Comparison of ENCODE assay signal across 17 cellular contexts in genomic region chr15:101637549-101638318, GRCh38. TPM values are rescaled to one million over a fixed set of nuclear protein-coding genes. Genes with fewer than 3 reads are reported as not detected.
DNase-seq lines count a peak whose midpoint lies in the region; ATAC-seq and TF ChIP-seq lines count a peak whose summit lies in the region.
"Had no signal": no experiment of that assay in that cellular context is flagged by ENCODE, and none has a peak within 500 bp of the region (broad histone marks: within the 10 kb centered on the region; RNA-seq: fewer than 3 reads in every experiment).

No MANE protein-coding gene starts in this region.

- H3K9me3 Mint-ChIP-seq in CD14-positive monocyte, result peaks cover 0 to 7% (median 0%) of the 10 kb centered on the region in 7 donors
- H3K9me3 Mint-ChIP-seq: activated naive CD4-positive, alpha-beta T cell treated with anti-CD3 and anti-CD28 coated beads for 36 hours; T-helper 2 cell treated with Interferon-gamma antibody and Interleukin-4, amounts not matched to agents 5 μg/mL and 100 μg/mL, for 36 hours had no signal

- peak; percentile 39 for DNase-seq in GM23248
- peak; percentile 85 for DNase-seq in PC-3
- DNase-seq in colonic mucosa, result peak; percentile 35
- DNase-seq in stimulated activated naive CD4-positive, alpha-beta T cell (lab: John Stamatoyannopoulos, UW), result no peak
- no peak for DNase-seq in CD14-positive monocyte (ENCODE audit: low spot score)
- no peak for DNase-seq in anterior cingulate cortex (lab: John Stamatoyannopoulos, UW)
- DNase-seq: activated naive CD4-positive, alpha-beta T cell treated with anti-CD3 and anti-CD28 coated beads for 36 hours; body of pancreas; dorsolateral prefrontal cortex; EL; midbrain; NCI-H2029 treated with DMSO at 0.1 percent for 48 hours; NCI-H524 treated with DMSO at 0.1 percent for 48 hours; SJCRH30 had no signal

- 77 to 78% methylated on average over 9 of the region's 9 CpGs for WGBS in GM23248 (ENCODE audit: low coverage in 1 of 2, low lambda C conversion rate in 2 of 2, missing lambda C conversion rate in 2 of 2), 2 experiments
- WGBS in liver, result 54% methylated on average over 9 of the region's 9 CpGs

- TF ChIP-seq RAD21 in liver (IDR thresholded peaks at IDR 0.05), result peak in 1 of 2 donors; percentile 8

- H3K9ac ChIP-seq in GM23248 (no peak overlapping the region), PC-3 (ENCODE audit: low read length) (no peak overlapping the region), colonic mucosa (ENCODE audit: low read depth in 2 of 2, low read length in 2 of 2) (no peak overlapping the region), liver (ENCODE audit: low read depth in 1 of 2, low read length in 2 of 2) (peak overlapping the region in 1 of 2 donors; percentile 33)

- H4K20me1 ChIP-seq in GM23248 (ENCODE audit: insufficient read depth), result no peaks in the 10 kb centered on the region
- H4K20me1 ChIP-seq in PC-3 (ENCODE audit: low read length), result no peaks in the 10 kb centered on the region

- peaks cover 22% of the 10 kb centered on the region for H3K4me1 Mint-ChIP-seq in CD14-positive monocyte

- H3K9me3 ChIP-seq in GM23248 (ENCODE audit: low read depth) (no peaks in the 10 kb centered on the region), PC-3 (ENCODE audit: low read length) (no peaks in the 10 kb centered on the region), colonic mucosa (no peaks in the 10 kb centered on the region), liver (ENCODE audit: control insufficient read depth in 4 of 4, low read length in 3 of 4) (no peaks in the 10 kb centered on the region)
- H3K9me3 ChIP-seq: body of pancreas, SJCRH30 had no signal

- TF ChIP-seq CTCF in PC-3 (conservative IDR thresholded peaks at IDR 0.05; ENCODE audit: low read depth, low read length), result no peak
- TF ChIP-seq CTCF in colonic mucosa (IDR thresholded peaks at IDR 0.05), result no peak
- TF ChIP-seq CTCF in liver (IDR thresholded peaks at IDR 0.05; ENCODE audit: low read depth, low read length, missing input control), result no peak
- TF ChIP-seq CTCF in CD14-positive monocyte (IDR thresholded peaks at IDR 0.05), result no peak

- peak; percentile 81 for ATAC-seq in PC-3
- no peak for ATAC-seq in GM18867 (IDR thresholded peaks at IDR 0.05; ENCODE audit: unreplicated experiment)
- ATAC-seq: body of pancreas had no signal

- in situ Hi-C loops in GM23248 (cut with MboI), result no loop called here

- CTCF ChIA-PET in PC-3 (lab: Charles Lee), result interaction anchor here (1.1 kb wide), 1 partner anchor 29 kb away, joined by 3 read pairs; no protein-coding TSS in a partner anchor

- peaks cover 10% of the 10 kb centered on the region for H3K4me1 ChIP-seq in GM23248 (ENCODE audit: insufficient read depth)
- H3K4me1 ChIP-seq in PC-3 (ENCODE audit: insufficient read depth, low read length), result peaks cover 16% of the 10 kb centered on the region
- peaks cover 8% of the 10 kb centered on the region for H3K4me1 ChIP-seq in colonic mucosa
- peaks cover 0 to 14% (median 2%) of the 10 kb centered on the region in 4 donors for H3K4me1 ChIP-seq in liver (ENCODE audit: control insufficient read depth in 4 of 4, insufficient read depth in 4 of 4, low read length in 3 of 4)
- H3K4me1 ChIP-seq: body of pancreas had no signal

- H3K79me2 ChIP-seq in GM23248 (ENCODE audit: insufficient read depth) (peaks cover 11% of the 10 kb centered on the region; the same call in 1 of the 2 replicates), PC-3 (ENCODE audit: low read length) (no peaks in the 10 kb centered on the region)

- no peak overlapping the region for H3K4me3 Mint-ChIP-seq in CD14-positive monocyte
- H3K4me3 Mint-ChIP-seq: activated naive CD4-positive, alpha-beta T cell treated with anti-CD3 and anti-CD28 coated beads for 36 hours; T-helper 2 cell treated with Interferon-gamma antibody and Interleukin-4, amounts not matched to agents 5 μg/mL and 100 μg/mL, for 36 hours had no signal

- H3K4me2 ChIP-seq in GM23248 (ENCODE audit: unreplicated experiment) (no peak overlapping the region), PC-3 (ENCODE audit: low read length) (peak overlapping the region; percentile 39)

- H3K36me3 Mint-ChIP-seq in CD14-positive monocyte, result peaks cover 31 to 32% of the 10 kb centered on the region in 2 donors

- H3K36me3 ChIP-seq in GM23248 (ENCODE audit: low read depth) (peaks cover 12% of the 10 kb centered on the region; the same call in 1 of the 2 replicates), PC-3 (ENCODE audit: low read depth, low read length) (peaks cover 12% of the 10 kb centered on the region; the same call in 1 of the 2 replicates), colonic mucosa (no peaks in the 10 kb centered on the region), liver (ENCODE audit: control insufficient read depth in 4 of 4, insufficient read depth in 3 of 4, low read depth in 1 of 4, low read length in 3 of 4) (peaks cover 3 to 19% (median 5%) of the 10 kb centered on the region in 4 donors)

- H3K27me3 Mint-ChIP-seq in CD14-positive monocyte (ENCODE audit: low read depth in 3 of 3), result peaks cover 0 to 2% (median 0%) of the 10 kb centered on the region in 3 donors

- peak overlapping the region in 3 of 7 donors; percentile 3 to 32 (median 23) for H3K27ac Mint-ChIP-seq in CD14-positive monocyte
- H3K27ac Mint-ChIP-seq: activated naive CD4-positive, alpha-beta T cell treated with anti-CD3 and anti-CD28 coated beads for 36 hours; T-helper 2 cell treated with Interferon-gamma antibody and Interleukin-4, amounts not matched to agents 5 μg/mL and 100 μg/mL, for 36 hours had no signal

- no peak overlapping the region for H2AFZ ChIP-seq in GM23248
- H2AFZ ChIP-seq in PC-3 (ENCODE audit: low read length), result no peak overlapping the region

- H3K27me3 ChIP-seq in GM23248 (replicated peaks; ENCODE audit: insufficient read depth), result no peaks in the 10 kb centered on the region
- H3K27me3 ChIP-seq in PC-3 (ENCODE audit: low read length), result no peaks in the 10 kb centered on the region
- no peaks in the 10 kb centered on the region for H3K27me3 ChIP-seq in colonic mucosa
- no peaks in the 10 kb centered on the region for H3K27me3 ChIP-seq in liver (ENCODE audit: control insufficient read depth in 4 of 4, insufficient read depth in 4 of 4, low read length in 3 of 4)
- H3K27me3 ChIP-seq: body of pancreas, dorsolateral prefrontal cortex, SJCRH30 had no signal

- BruUV-seq in PC-3 (replicated peaks; lab: Mats Ljungman, UMichigan), result no TSS peak

- intact Hi-C loops in PC-3 (cut with micrococcal nuclease) (no loop called here), colonic mucosa (cut with DNase I) (no loop called here), CD14-positive monocyte (cut with micrococcal nuclease) (no loop called here)

- H3F3A ChIP-seq in GM23248 (ENCODE audit: insufficient read depth) (peaks cover 32% of the 10 kb centered on the region), PC-3 (ENCODE audit: low read length, unreplicated experiment) (no peaks in the 10 kb centered on the region)

- H3K27ac ChIP-seq in GM23248 (no peak overlapping the region), PC-3 (ENCODE audit: low read length) (peak overlapping the region; percentile 44), colonic mucosa (no peak overlapping the region), liver (ENCODE audit: low read depth in 1 of 2, low read length in 2 of 2) (peak overlapping the region; percentile 42 to 47)
- H3K27ac ChIP-seq: body of pancreas, SJCRH30 had no signal

- POLR2A ChIA-PET in PC-3 (lab: Charles Lee; ENCODE audit: unreplicated experiment), result no interaction called here

- H3K4me3 ChIP-seq in GM23248 (no peak overlapping the region), PC-3 (ENCODE audit: low read length) (no peak overlapping the region), colonic mucosa (no peak overlapping the region), liver (ENCODE audit: low read depth in 1 of 3, low read length in 3 of 3) (no peak overlapping the region)
- H3K4me3 ChIP-seq: body of pancreas, dorsolateral prefrontal cortex, SJCRH30 had no signal

- H3K9me2 ChIP-seq in GM23248 (ENCODE audit: insufficient read depth) (no peaks in the 10 kb centered on the region), PC-3 (replicated peaks; ENCODE audit: low read length) (no peaks in the 10 kb centered on the region)

TF ChIP-seq in liver, 16 proteins besides CTCF, POLR2A, EP300 and RAD21:
- TF ChIP-seq RXRA (IDR thresholded peaks at IDR 0.05), result peak in 1 of 2 donors; percentile 16
- TF ChIP-seq JUND (IDR thresholded peaks at IDR 0.05), result no peak
- TF ChIP-seq HNF4A (conservative IDR thresholded peaks at IDR 0.05), result peak; percentile 64 to 81

RNA-seq across cellular contexts. Expression of gene TM2D3, which starts 14.4 kb away (rescaled TPM):
- total RNA-seq in GM23248 (2014; rRNA removed; shearing (Covaris generic)), result 49.0 and 68.7 TPM in 2 replicates
- polyA plus RNA-seq in GM23248 (2016; fragmentation: Nextera tagmentation; extraction: Ambion mirVana) (58.3 and 58.7 TPM in 2 replicates), liver (10 to 100 TPM; 43.2 to 44.1 TPM), CD14-positive monocyte (10 to 100 TPM; 22.9 to 26.5 TPM)
- total RNA-seq in PC-3 (2014; rRNA removed) (18.4 and 23.3 TPM in 2 replicates), colonic mucosa (10 to 100 TPM; 33.7 to 42.7 TPM), liver (10 to 100 TPM; 22.0 to 32.6 TPM)

Comparison
In these comparisons a context has a peak if more than half of its experiments do, and no peak if none do; other contexts are left out.
1. DNase-seq: peak in GM23248 (single experiment), PC-3 (single experiment) and colonic mucosa (single experiment); none in stimulated activated naive CD4-positive, alpha-beta T cell (0 of 6), CD14-positive monocyte (single experiment) and anterior cingulate cortex (0 of 58).
2. H3K27ac ChIP-seq: peak in PC-3 (single experiment) and liver (2 of 2); none in GM23248 (single experiment) and colonic mucosa (single experiment).